Comparison of ENCODE assay signal across 8 cellular contexts in the genomic region with DNA sequence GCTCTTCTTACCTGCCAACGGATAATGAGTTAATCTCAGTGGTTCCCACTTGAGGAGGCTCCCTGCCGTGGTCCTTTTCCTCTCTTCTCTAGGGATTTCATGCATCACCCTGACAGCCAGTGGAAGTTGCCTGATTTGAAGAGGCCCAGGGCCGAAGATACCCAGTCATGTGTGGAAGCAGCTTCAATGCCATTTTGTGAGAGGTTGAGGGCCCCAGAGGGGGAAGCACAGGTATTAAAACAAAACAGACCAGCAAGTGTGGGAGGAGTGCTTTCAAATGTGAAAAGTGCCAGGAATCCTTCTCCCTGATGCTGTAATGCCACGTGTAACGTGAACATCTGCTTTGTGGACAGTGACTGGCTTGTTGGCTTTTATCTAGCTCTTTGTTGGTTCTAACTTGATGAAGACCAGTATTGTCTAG. TPM values are rescaled to one million over a fixed set of nuclear protein-coding genes. Genes with fewer than 3 reads are reported as not detected.
DNase-seq lines count a peak whose midpoint lies in the region; ATAC-seq and TF ChIP-seq lines count a peak whose summit lies in the region.

No MANE protein-coding gene starts in this region.

- intact Hi-C loops in CD14-positive monocyte (cut with micrococcal nuclease) = loop anchor here (5.0 kb wide), 4 partner anchors 33 to 77 kb away; a partner anchor contains a TSS

- peak overlapping the region; percentile 14 to 100 (median 99) for H3K27ac Mint-ChIP-seq in CD14-positive monocyte
- peak overlapping the region; percentile 100 for H3K27ac Mint-ChIP-seq in effector memory CD8-positive, alpha-beta T cell

- H3K4me1 Mint-ChIP-seq in CD14-positive monocyte = peaks cover 59% of the 10 kb centered on the region
- H3K4me1 Mint-ChIP-seq in effector memory CD8-positive, alpha-beta T cell (ENCODE audit: low read depth in 2 of 2) = peaks cover 49 to 62% of the 10 kb centered on the region in 2 donors

- peaks cover 11 to 24% of the 10 kb centered on the region in 2 donors for H3K36me3 Mint-ChIP-seq in CD14-positive monocyte
- H3K36me3 Mint-ChIP-seq in effector memory CD8-positive, alpha-beta T cell (ENCODE audit: insufficient read depth) = peaks cover 31% of the 10 kb centered on the region

- H3K4me3 Mint-ChIP-seq in CD14-positive monocyte = peak overlapping the region; percentile 86 to 92
- peak overlapping the region; percentile 93 to 97 for H3K4me3 Mint-ChIP-seq in effector memory CD8-positive, alpha-beta T cell

- TF ChIP-seq CTCF in CD14-positive monocyte (IDR thresholded peaks at IDR 0.05) = no peak

- no peak for ATAC-seq in effector memory CD8-positive, alpha-beta T cell (replicated peaks)
- no peak for ATAC-seq in activated CD4-positive, CD25-positive, alpha-beta regulatory T cell treated with anti-CD3 and anti-CD28 coated beads, Interleukin-2, amount 50 U/mL, for 24 hours
- no peak for ATAC-seq in GM21381 (IDR thresholded peaks at IDR 0.05; ENCODE audit: unreplicated experiment)
- ATAC-seq in HG03571 (IDR thresholded peaks at IDR 0.05; ENCODE audit: unreplicated experiment) = no peak

- no peaks in the 10 kb centered on the region for H3K9me3 Mint-ChIP-seq in CD14-positive monocyte
- H3K9me3 Mint-ChIP-seq in effector memory CD8-positive, alpha-beta T cell = no peaks in the 10 kb centered on the region

- DNase-seq in CD14-positive monocyte (ENCODE audit: low spot score) (no peak), NCI-H69 (lab: John Stamatoyannopoulos, UW) (peak; percentile 64), occipital lobe (lab: John Stamatoyannopoulos, UW) (peak; percentile 38), NCI-H1092 (lab: John Stamatoyannopoulos, UW) (no peak)
- peak in 1 of 3 experiments; percentile 6 for DNase-seq in effector memory CD8-positive, alpha-beta T cell

- no peaks in the 10 kb centered on the region for H3K27me3 Mint-ChIP-seq in CD14-positive monocyte (ENCODE audit: low read depth in 3 of 3)
- no peaks in the 10 kb centered on the region for H3K27me3 Mint-ChIP-seq in effector memory CD8-positive, alpha-beta T cell

RNA-seq across cellular contexts. Expression of a gene that starts 1.5 kb away (rescaled TPM):
- 10 to 100 TPM; 23.5 to 37.3 TPM for polyA plus RNA-seq in CD14-positive monocyte
- total RNA-seq in occipital lobe = 39.8 TPM

RNA-seq across cellular contexts. Expression of a gene that starts 53.5 kb away (rescaled TPM):
- polyA plus RNA-seq in CD14-positive monocyte = 1 to 10 TPM; 2.0 to 2.6 TPM
- 12.6 TPM for total RNA-seq in occipital lobe

RNA-seq across cellular contexts. Expression of a gene that starts 56.2 kb away (rescaled TPM):
- polyA plus RNA-seq in CD14-positive monocyte = 10 to 100 TPM; 46.9 to 59.4 TPM
- total RNA-seq in occipital lobe = 20.3 TPM

Comparison
In these comparisons a context has a peak if more than half of its experiments do, and no peak if none do; other contexts are left out.
1. DNase-seq: peak in NCI-H69 (single experiment) and occipital lobe (single experiment); none in CD14-positive monocyte (single experiment) and NCI-H1092 (single experiment).